In the genomic region with DNA sequence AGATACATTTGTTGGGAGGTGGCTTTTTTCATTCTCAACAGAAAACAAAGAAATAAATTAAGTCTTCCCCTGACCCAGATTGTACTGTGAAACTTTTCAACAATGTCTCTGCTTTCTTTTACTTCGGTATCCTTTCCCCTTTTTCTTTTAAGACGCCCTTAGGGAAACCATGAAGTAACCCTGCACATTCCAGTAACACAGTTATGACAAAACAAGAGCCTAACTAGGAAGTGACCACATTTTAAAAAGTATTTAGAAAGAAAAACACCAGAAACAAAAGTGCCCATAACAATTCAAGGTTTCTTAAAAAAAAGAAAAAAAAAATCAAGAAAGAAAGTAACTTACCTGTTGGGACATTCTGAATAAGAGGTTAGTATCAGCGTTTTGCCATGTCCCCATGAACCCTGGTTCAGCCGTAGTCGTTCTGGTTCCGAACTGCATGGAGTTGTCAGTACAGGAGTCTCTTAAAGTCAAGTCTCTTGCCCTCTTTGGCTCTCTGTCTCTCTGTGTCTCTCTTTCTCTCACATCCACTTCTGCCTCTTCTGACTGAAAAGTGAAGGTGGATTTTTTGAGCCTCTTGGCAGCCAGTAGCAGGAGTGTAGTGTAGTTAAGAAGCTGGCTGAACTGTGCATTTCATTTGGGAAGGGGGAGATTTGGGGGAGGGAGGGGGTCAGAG, we compare ENCODE assay signal across 8 cellular contexts.
DNase-seq lines count a peak whose midpoint lies in the region; ATAC-seq, FAIRE-seq and TF ChIP-seq lines count a peak whose summit lies in the region.

No MANE protein-coding gene starts in this region.

- no peak for ATAC-seq in thoracic aorta (ENCODE audit: insufficient number of reproducible peaks, low FRiP score, low read depth)

- no peaks in the 10 kb centered on the region for H3K36me3 ChIP-seq in thoracic aorta

- no peak for TF ChIP-seq POLR2A in H54 (IDR thresholded peaks at IDR 0.05; ENCODE audit: low read depth, low read length)

- peaks cover 5 to 20% of the 10 kb centered on the region in 2 donors for H3K4me1 ChIP-seq in thoracic aorta (ENCODE audit: control insufficient read depth in 1 of 2, low read depth in 2 of 2)

- H3K27ac ChIP-seq in thoracic aorta, result peak overlapping the region; percentile 89 to 93

- H3K4me3 ChIP-seq in cardiac fibroblast (replicated peaks in 1 of 2; ENCODE audit: low read depth in 2 of 2, low read length in 2 of 2), result peak overlapping the region; percentile 60 to 75
- peak overlapping the region; percentile 89 for H3K4me3 ChIP-seq in thoracic aorta

- peak; percentile 38 for DNase-seq in M059J (ENCODE audit: low read depth)
- peak; percentile 51 to 52 for DNase-seq in cardiac fibroblast (ENCODE audit: low read depth in 2 of 2)
- DNase-seq in kidney glomerular epithelial cell (lab: John Stamatoyannopoulos, UW), result peak; percentile 78
- no peak for DNase-seq in thoracic aorta (ENCODE audit: low spot score)
- DNase-seq in cortex of kidney (lab: John Stamatoyannopoulos, UW), result no peak
- DNase-seq in H54 (ENCODE audit: insufficient read length, low spot score), result no peak
- DNase-seq in pons (ENCODE audit: low spot score), result no peak
- DNase-seq in NCI-H1105 (lab: John Stamatoyannopoulos, UW), result no peak

- FAIRE-seq in H54 (lab: Jason Lieb, UNC), result no peak

- no peak for TF ChIP-seq CTCF in cardiac fibroblast (IDR thresholded peaks at IDR 0.05; ENCODE audit: low read depth, low read length)
- no peak for TF ChIP-seq CTCF in thoracic aorta (IDR thresholded peaks at IDR 0.05)

- H3K9me3 ChIP-seq in thoracic aorta, result no peaks in the 10 kb centered on the region

- no peaks in the 10 kb centered on the region for H3K27me3 ChIP-seq in thoracic aorta (replicated peaks; ENCODE audit: insufficient read depth)

Comparison
In these comparisons a context has a peak if more than half of its experiments do, and no peak if none do; other contexts are left out.
1. DNase-seq: peak in M059J (single experiment), cardiac fibroblast (2 of 2) and kidney glomerular epithelial cell (single experiment); none in thoracic aorta (single experiment), cortex of kidney (single experiment), H54 (single experiment), pons (single experiment) and NCI-H1105 (single experiment).